In genomic region chr15:100341662-100342560, GRCh38 we compare ENCODE assay signal across 2 cellular contexts.
TF ChIP-seq lines count a peak whose summit lies in the region.

TSS of gene ADAMTS17 (minus strand) at chr15:100341975. CDS start at chr15:100341899, 76 bp downstream.

TF ChIP-seq in HCT116, 20 proteins besides CTCF, POLR2A, EP300 and RAD21:
- TF ChIP-seq SRF (IDR thresholded peaks at IDR 0.05; ENCODE audit: low read depth) (no peak), CBX3 (IDR thresholded peaks at IDR 0.05; ENCODE audit: low read depth) (no peak), FOSL1 (IDR thresholded peaks at IDR 0.05; ENCODE audit: low read depth) (no peak), JUND (IDR thresholded peaks at IDR 0.05) (no peak), YY1 (IDR thresholded peaks at IDR 0.05; ENCODE audit: extremely low read depth, insufficient replicate concordance, low read depth, low read length) (peak; percentile 25), ATF3 (IDR thresholded peaks at IDR 0.05) (no peak), POLR2AphosphoS5 (IDR thresholded peaks at IDR 0.05; ENCODE audit: low read depth, low read length) (peak; percentile 76), MAX (IDR thresholded peaks at IDR 0.05) (peak; percentile 99), REST (IDR thresholded peaks at IDR 0.05; ENCODE audit: low read depth) (no peak), ZFX (IDR thresholded peaks at IDR 0.05) (no peak; the same call in 1 of the 2 replicates), TCF7L2 (IDR thresholded peaks at IDR 0.05; ENCODE audit: borderline replicate concordance, extremely low read depth, insufficient read depth, insufficient read length) (no peak), ELF1 (IDR thresholded peaks at IDR 0.05; ENCODE audit: borderline replicate concordance, low read depth) (no peak), EGR1 (IDR thresholded peaks at IDR 0.05; ENCODE audit: low read depth) (no peak), SP1 (IDR thresholded peaks at IDR 0.05; ENCODE audit: low read depth) (peak; percentile 79), EZH2phosphoT487 (IDR thresholded peaks at IDR 0.05; ENCODE audit: borderline replicate concordance) (no peak), CEBPB (IDR thresholded peaks at IDR 0.05; ENCODE audit: low read depth) (no peak), ZNF274 (IDR thresholded peaks at IDR 0.05; ENCODE audit: low read depth, low read length) (no peak), SIN3A (IDR thresholded peaks at IDR 0.05; ENCODE audit: low read depth) (peak; percentile 88)
TF ChIP-seq in HCT116: peak in this region for 5.

TF ChIP-seq in K562, 482 proteins besides CTCF, POLR2A, EP300 and RAD21 (continued from another document):
- TF ChIP-seq PRPF4 (IDR thresholded peaks at IDR 0.05; ENCODE audit: insufficient read depth, low read depth, low read length, poor library complexity, severe bottlenecking), result no peak
- no peak for TF ChIP-seq HNRNPK (IDR thresholded peaks at IDR 0.05; ENCODE audit: low read depth, low read length, poor library complexity, severe bottlenecking)
- no peak for TF ChIP-seq TAF1 (IDR thresholded peaks at IDR 0.05; ENCODE audit: control insufficient read depth, extremely low read depth, insufficient read depth, low read length, severe bottlenecking)
- TF ChIP-seq POLR3G (IDR thresholded peaks at IDR 0.05; ENCODE audit: extremely low read depth, insufficient read length, insufficient replicate concordance), result no peak
- peak; percentile 48; the same call in 1 of the 2 replicates for TF ChIP-seq SAFB (IDR thresholded peaks at IDR 0.05; ENCODE audit: borderline replicate concordance, low read depth, low read length)
- no peak for TF ChIP-seq SUPT5H (IDR thresholded peaks at IDR 0.05)
- no peak for TF ChIP-seq HLTF (IDR thresholded peaks at IDR 0.05)
- TF ChIP-seq ATF3 (IDR thresholded peaks at IDR 0.05), result no peak
- TF ChIP-seq ATF3 (CRISPR knock-in tag; conservative IDR thresholded peaks at IDR 0.05), result no peak
- no peak for TF ChIP-seq HOMEZ (CRISPR knock-in tag; IDR thresholded peaks at IDR 0.05)
- no peak for TF ChIP-seq ZNF165 (CRISPR knock-in tag; IDR thresholded peaks at IDR 0.05; ENCODE audit: borderline replicate concordance)
- TF ChIP-seq ZBTB33 (CRISPR knock-in tag; IDR thresholded peaks at IDR 0.05), result peak; percentile 56
- TF ChIP-seq MNT (conservative IDR thresholded peaks at IDR 0.05), result peak; percentile 43 to 64; a peak in 3 of 4 replicates
- no peak for TF ChIP-seq GATAD2A (IDR thresholded peaks at IDR 0.05)
